8 cellular contexts compared by ENCODE assay signal in the genomic region with DNA sequence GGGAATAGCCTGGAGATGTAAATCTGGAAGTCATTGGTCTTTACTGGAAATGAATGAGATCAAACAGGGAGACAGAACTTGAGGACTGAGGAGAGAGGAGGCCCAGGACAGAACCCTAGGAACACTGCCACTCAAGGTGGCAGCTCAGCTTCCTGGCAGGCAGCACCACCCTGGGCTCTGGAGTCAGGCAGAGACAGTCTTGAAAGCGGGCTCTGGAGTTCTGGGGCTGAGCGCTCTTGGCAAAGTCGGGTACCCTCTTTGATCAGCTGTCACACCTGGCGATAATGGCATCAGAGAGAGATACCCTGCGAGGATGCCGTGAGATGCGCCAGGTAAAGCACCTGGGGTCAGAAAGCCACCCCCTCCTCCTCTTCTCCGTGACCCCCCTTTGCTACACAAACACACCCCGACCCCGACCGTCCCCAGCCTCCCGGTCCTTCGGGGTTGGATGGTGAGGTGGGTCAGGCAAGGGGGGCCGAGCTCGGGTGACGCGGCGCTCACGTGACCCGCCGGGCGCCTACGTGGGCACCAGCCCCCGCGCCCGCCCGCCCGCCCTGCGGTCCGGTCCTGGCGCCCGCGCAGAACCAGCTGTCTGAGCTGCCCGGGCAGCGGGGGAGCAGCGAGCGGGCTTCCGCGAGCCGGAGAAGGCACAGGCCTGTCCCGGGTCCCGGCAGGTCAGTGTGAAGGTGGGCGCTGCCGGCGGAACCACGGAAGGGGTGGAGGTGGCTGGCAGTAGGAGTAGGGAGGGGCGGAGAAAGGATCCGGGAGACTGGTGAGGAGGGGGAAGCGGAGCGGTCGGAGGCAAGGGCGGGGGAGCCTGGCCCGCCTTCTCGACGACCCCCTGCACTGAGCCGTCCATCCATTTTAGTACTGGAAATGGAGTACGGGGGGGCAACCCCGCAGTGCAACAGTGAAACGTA. TPM values are rescaled to one million over a fixed set of nuclear protein-coding genes. Genes with fewer than 3 reads are reported as not detected.
DNase-seq lines count a peak whose midpoint lies in the region; ATAC-seq and TF ChIP-seq lines count a peak whose summit lies in the region.

A gene with protein sequence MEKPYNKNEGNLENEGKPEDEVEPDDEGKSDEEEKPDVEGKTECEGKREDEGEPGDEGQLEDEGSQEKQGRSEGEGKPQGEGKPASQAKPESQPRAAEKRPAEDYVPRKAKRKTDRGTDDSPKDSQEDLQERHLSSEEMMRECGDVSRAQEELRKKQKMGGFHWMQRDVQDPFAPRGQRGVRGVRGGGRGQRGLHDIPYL (plus strand): TSS at position 579 of the 920 bp plus-strand sequence. CDS start 1,102 bp downstream, outside the sequence.

- H3K4me3 ChIP-seq in DND-41 (ENCODE audit: low read depth in 1 of 2, low read length in 2 of 2) (peak within 1 kb of the TSS; percentile 34 to 64; a peak in 3 of 4 replicates), WERI-Rb-1 (ENCODE audit: low read depth, low read length) (peak within 1 kb of the TSS; percentile 65), dorsolateral prefrontal cortex (peak within 1 kb of the TSS; percentile 33 to 83 (median 69)), right lobe of liver (peak within 1 kb of the TSS; percentile 43 to 50 (median 48))

- 18% methylated on average over 32 of the region's 59 CpGs for WGBS in right lobe of liver (ENCODE audit: insufficient coverage, low coverage, low lambda C conversion rate, missing lambda C conversion rate)

- peak within 1 kb of the TSS; percentile 54 for H3K27ac ChIP-seq in DND-41 (ENCODE audit: low read length)
- H3K27ac ChIP-seq in WERI-Rb-1: peak within 1 kb of the TSS; percentile 63
- H3K27ac ChIP-seq in dorsolateral prefrontal cortex: peak within 1 kb of the TSS; percentile 43 to 95 (median 89)
- peak within 1 kb of the TSS; percentile 20 to 63 (median 36) for H3K27ac ChIP-seq in right lobe of liver

- no peaks in the 10 kb centered on the region for H3K27me3 ChIP-seq in DND-41 (ENCODE audit: insufficient read depth, low read length, poor library complexity)
- H3K27me3 ChIP-seq in WERI-Rb-1 (ENCODE audit: insufficient read depth, low read depth, severe bottlenecking): peaks cover 3% of the 10 kb centered on the region
- H3K27me3 ChIP-seq in dorsolateral prefrontal cortex: peaks cover 0 to 87% (median 38%) of the 10 kb centered on the region in 45 donors
- H3K27me3 ChIP-seq in right lobe of liver: no peaks in the 10 kb centered on the region

- no peaks in the 10 kb centered on the region for H3K9me3 ChIP-seq in DND-41 (ENCODE audit: insufficient read depth, low read length, severe bottlenecking)
- H3K9me3 ChIP-seq in WERI-Rb-1 (ENCODE audit: severe bottlenecking): no peaks in the 10 kb centered on the region
- H3K9me3 ChIP-seq in right lobe of liver: no peaks in the 10 kb centered on the region

- DNase-seq in DND-41 (peak; percentile 39), WERI-Rb-1 (peak; percentile 35), dorsolateral prefrontal cortex (peak; percentile 59 to 79 (median 64)), right lobe of liver (peak; percentile 46 to 57 (median 50)), LoVo (ENCODE audit: low spot score) (no peak)
- peak in 5 of 6 experiments; percentile 16 to 45 (median 34) for DNase-seq in stimulated activated naive CD4-positive, alpha-beta T cell (lab: John Stamatoyannopoulos, UW)

- H3K9ac ChIP-seq in DND-41 (ENCODE audit: low read depth, low read length): peak within 1 kb of the TSS; percentile 60

- no peak for TF ChIP-seq RAD21 in Ishikawa (IDR thresholded peaks at IDR 0.05; ENCODE audit: low read depth)

- no peak for TF ChIP-seq EP300 in Ishikawa (IDR thresholded peaks at IDR 0.05; ENCODE audit: borderline replicate concordance)

- H3K4me1 ChIP-seq in DND-41 (ENCODE audit: insufficient read depth, low read length) (peaks cover 15% of the 10 kb centered on the region), right lobe of liver (no peaks in the 10 kb centered on the region)

- ATAC-seq in DND-41 (ENCODE audit: insufficient read depth, low read depth) (peak; percentile 81), GM21423 (IDR thresholded peaks at IDR 0.05; ENCODE audit: unreplicated experiment) (peak; percentile 76), right lobe of liver (peak; percentile 74 to 84 (median 82))

- no peaks in the 10 kb centered on the region for H3K36me3 ChIP-seq in DND-41 (ENCODE audit: insufficient read depth, low read length)
- H3K36me3 ChIP-seq in WERI-Rb-1: no peaks in the 10 kb centered on the region
- H3K36me3 ChIP-seq in right lobe of liver: no peaks in the 10 kb centered on the region

- no peaks in the 10 kb centered on the region for H4K20me1 ChIP-seq in DND-41 (ENCODE audit: insufficient read depth, low read length)

- no peaks in the 10 kb centered on the region for H3K79me2 ChIP-seq in DND-41 (ENCODE audit: insufficient read depth, low read length)

- peak within 1 kb of the TSS; percentile 79 for H2AFZ ChIP-seq in DND-41 (ENCODE audit: low read depth, low read length)

- intact Hi-C loops in dorsolateral prefrontal cortex (cut with DNase I): loop anchor here in 1 of 2 donors (2.0 kb wide), 1 partner anchor 21 kb away; no protein-coding TSS in a partner anchor
- intact Hi-C loops in right lobe of liver (cut with DNase I): no loop called here

- H3K4me2 ChIP-seq in DND-41 (ENCODE audit: insufficient read depth, low read length): peak within 1 kb of the TSS; percentile 68

- TF ChIP-seq CTCF in DND-41 (IDR thresholded peaks at IDR 0.05; ENCODE audit: borderline replicate concordance, extremely low read depth, low read length, poor library complexity, severe bottlenecking): no peak
- no peak for TF ChIP-seq CTCF in WERI-Rb-1 (IDR thresholded peaks at IDR 0.05; ENCODE audit: low read depth, low read length)
- TF ChIP-seq CTCF in dorsolateral prefrontal cortex (IDR thresholded peaks at IDR 0.05 in 54 of 56, conservative IDR thresholded peaks at IDR 0.05 in 2 of 56; ENCODE audit: low read depth in 1 of 56, partially characterized antibody in 56 of 56): no peak
- TF ChIP-seq CTCF in right lobe of liver (IDR thresholded peaks at IDR 0.05): no peak

- no peak for TF ChIP-seq POLR2A in right lobe of liver (IDR thresholded peaks at IDR 0.05)

TF ChIP-seq in Ishikawa, 13 proteins besides CTCF, POLR2A, EP300 and RAD21:
- TF ChIP-seq CREB1 (IDR thresholded peaks at IDR 0.05; ENCODE audit: low read depth) (peak; percentile 28; the same call in 1 of the 2 replicates), CEBPB (IDR thresholded peaks at IDR 0.05) (no peak)
- TF ChIP-seq, protein P1, sequence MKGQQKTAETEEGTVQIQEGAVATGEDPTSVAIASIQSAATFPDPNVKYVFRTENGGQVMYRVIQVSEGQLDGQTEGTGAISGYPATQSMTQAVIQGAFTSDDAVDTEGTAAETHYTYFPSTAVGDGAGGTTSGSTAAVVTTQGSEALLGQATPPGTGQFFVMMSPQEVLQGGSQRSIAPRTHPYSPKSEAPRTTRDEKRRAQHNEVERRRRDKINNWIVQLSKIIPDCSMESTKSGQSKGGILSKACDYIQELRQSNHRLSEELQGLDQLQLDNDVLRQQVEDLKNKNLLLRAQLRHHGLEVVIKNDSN (IDR thresholded peaks at IDR 0.05): peak; percentile 88

RNA-seq across cellular contexts. Expression of the gene that starts here (rescaled TPM):
- 100 to 1,000 TPM in 3 of 120 experiments, 10 to 100 TPM in 117; 56.2 to 103 (median 76.7) TPM for total RNA-seq in dorsolateral prefrontal cortex
- total RNA-seq in right lobe of liver: 1 to 10 TPM; 1.1 to 3.8 (median 2.0) TPM

Comparison
In these comparisons a context has a peak if more than half of its experiments do, and no peak if none do; other contexts are left out.
1. RNA of the gene that starts here (total RNA-seq): 56.2 to 103 TPM in dorsolateral prefrontal cortex; 1.1 to 3.8 TPM in right lobe of liver; every median in the first group is over 10 times any median in the second.
2. H3K27ac ChIP-seq: peak in every context shown above with its lines; median percentile 89 in dorsolateral prefrontal cortex; 63 in WERI-Rb-1; 54 in DND-41; 36 in right lobe of liver.
3. Peak in every context shown above with its lines, with median percentiles within 50 percentile points of each other: ATAC-seq and H3K4me3 ChIP-seq.